8 cellular contexts compared by ENCODE assay signal in genomic region chr12:124545508-124546418, GRCh38. TPM values are rescaled to one million over a fixed set of nuclear protein-coding genes. Genes with fewer than 3 reads are reported as not detected.
DNase-seq lines count a peak whose midpoint lies in the region; ATAC-seq and TF ChIP-seq lines count a peak whose summit lies in the region.

No MANE protein-coding gene starts in this region.

- no peaks in the 10 kb centered on the region for H3K27me3 Mint-ChIP-seq in activated CD4-positive, alpha-beta memory T cell treated with anti-CD3 and anti-CD28 coated beads for 36 hours

- DNase-seq in activated CD4-positive, alpha-beta memory T cell treated with anti-CD3 and anti-CD28 coated beads for 36 hours, result peak; percentile 85
- DNase-seq in kidney tubule cell (ENCODE audit: low spot score), result peak; percentile 84
- DNase-seq in activated gamma-delta T cell (lab: John Stamatoyannopoulos, UW), result no peak
- no peak for DNase-seq in SKM-1 treated with dmso at 0.1 percent for 144 hours (lab: John Stamatoyannopoulos, UW; ENCODE audit: unreplicated experiment)

- no peaks in the 10 kb centered on the region for H3K9me3 Mint-ChIP-seq in activated CD4-positive, alpha-beta memory T cell treated with anti-CD3 and anti-CD28 coated beads for 36 hours

- CTCF ChIA-PET in activated CD4-positive, alpha-beta memory T cell treated with anti-CD3 and anti-CD28 coated beads for 36 hours (lab: Charles Lee), result interaction anchor here (0.5 to 1.7 kb wide), 7 partner anchors 51 to 226 kb away, joined by 3 to 7 read pairs (median 4); no protein-coding TSS in a partner anchor

- H3K4me1 Mint-ChIP-seq in activated CD4-positive, alpha-beta memory T cell treated with anti-CD3 and anti-CD28 coated beads for 36 hours (ENCODE audit: low read depth), result peaks cover 72% of the 10 kb centered on the region

- intact Hi-C loops in activated CD4-positive, alpha-beta memory T cell treated with anti-CD3 and anti-CD28 coated beads for 36 hours (cut with micrococcal nuclease), result loop anchor here (1.0 to 5.0 kb wide), 5 partner anchors 21 to 227 kb away; no protein-coding TSS in a partner anchor

- H3K4me1 ChIP-seq in ACC112 (ENCODE audit: control insufficient read depth, insufficient read depth, low read length, unreplicated experiment), result peaks cover 52% of the 10 kb centered on the region

- H3K36me3 Mint-ChIP-seq in activated CD4-positive, alpha-beta memory T cell treated with anti-CD3 and anti-CD28 coated beads for 36 hours, result no peaks in the 10 kb centered on the region

- peak; percentile 87 for ATAC-seq in GM19328 (IDR thresholded peaks at IDR 0.05; ENCODE audit: unreplicated experiment)
- ATAC-seq in HG03175 (IDR thresholded peaks at IDR 0.05; ENCODE audit: unreplicated experiment), result peak; percentile 87
- ATAC-seq in SK-N-SH treated with all-trans-retinoic acid at 6 μM for 48 hours, result no peak

- H3K27me3 ChIP-seq in ACC112 (ENCODE audit: insufficient read depth, low read length), result no peaks in the 10 kb centered on the region

- POLR2A ChIA-PET in activated CD4-positive, alpha-beta memory T cell treated with anti-CD3 and anti-CD28 coated beads for 36 hours (lab: Charles Lee), result interaction anchor here (0.7 to 1.9 kb wide), 5 partner anchors 21 to 229 kb away, joined by 3 to 8 read pairs (median 4); partner anchors contain the start of gene NCOR2

- H3K4me3 ChIP-seq in ACC112 (ENCODE audit: low read depth, low read length), result peak overlapping the region; percentile 35; the same call in 1 of the 2 replicates

- H3K79me2 ChIP-seq in ACC112 (ENCODE audit: control insufficient read depth, insufficient read depth, low read length, unreplicated experiment), result peaks cover 72% of the 10 kb centered on the region

- H2AFZ ChIP-seq in ACC112 (ENCODE audit: low read length, unreplicated experiment), result no peak overlapping the region

- H3K27ac Mint-ChIP-seq in activated CD4-positive, alpha-beta memory T cell treated with anti-CD3 and anti-CD28 coated beads for 36 hours, result peak overlapping the region; percentile 70

- no peaks in the 10 kb centered on the region for H3K36me3 ChIP-seq in ACC112 (ENCODE audit: insufficient read depth, low read length)

- no peak overlapping the region for H3K4me3 Mint-ChIP-seq in activated CD4-positive, alpha-beta memory T cell treated with anti-CD3 and anti-CD28 coated beads for 36 hours

- peak overlapping the region; percentile 69 for H3K27ac ChIP-seq in ACC112 (ENCODE audit: low read depth, low read length)

TF ChIP-seq in SK-N-SH treated with all-trans-retinoic acid at 6 μM for 48 hours, 23 proteins besides CTCF, POLR2A, EP300 and RAD21:
- TF ChIP-seq PATZ1 (CRISPR knock-in tag; IDR thresholded peaks at IDR 0.05; ENCODE audit: borderline replicate concordance), result no peak
- no peak for TF ChIP-seq BACH2 (CRISPR knock-in tag; IDR thresholded peaks at IDR 0.05; ENCODE audit: borderline replicate concordance)

RNA-seq across cellular contexts. Expression of gene NCOR2, which starts 21.6 kb away (rescaled TPM):
- 10 to 100 TPM; 86.1 to 86.9 TPM for total RNA-seq in activated CD4-positive, alpha-beta memory T cell treated with anti-CD3 and anti-CD28 coated beads for 36 hours

Comparison
In these comparisons a context has a peak if more than half of its experiments do, and no peak if none do; other contexts are left out.
1. DNase-seq: peak in activated CD4-positive, alpha-beta memory T cell treated with anti-CD3 and anti-CD28 coated beads for 36 hours (single experiment) and kidney tubule cell (single experiment); none in activated gamma-delta T cell (single experiment) and SKM-1 treated with dmso at 0.1 percent for 144 hours (single experiment).